Comparison of ENCODE assay signal across 8 cellular contexts in genomic region chr9:91036826-91037510, GRCh38.
A peak's percentile ranks its signal among the peaks of the same experiment; 100 is the strongest.
DNase-seq lines count a peak whose midpoint lies in the region; ATAC-seq and TF ChIP-seq lines count a peak whose summit lies in the region.

No MANE protein-coding gene starts in this region.

- H3K4me3 ChIP-seq in WI38 (ENCODE audit: low read depth, low read length) (no peak overlapping the region), kidney epithelial cell (ENCODE audit: low read depth, low read length) (no peak overlapping the region)

- H3K27me3 ChIP-seq in kidney epithelial cell (ENCODE audit: control insufficient read depth, insufficient read depth, low read length) = no peaks in the 10 kb centered on the region

- TF ChIP-seq CTCF in WI38 (IDR thresholded peaks at IDR 0.05; ENCODE audit: low read depth, low read length) (peak; percentile 49), kidney epithelial cell (IDR thresholded peaks at IDR 0.05; ENCODE audit: insufficient read depth, low read length, poor library complexity, severe bottlenecking) (peak; percentile 64)

- no peaks in the 10 kb centered on the region for H3K36me3 ChIP-seq in kidney epithelial cell (ENCODE audit: control insufficient read depth, insufficient read depth, low read length)

- ATAC-seq in GM21447 (IDR thresholded peaks at IDR 0.05; ENCODE audit: unreplicated experiment) = no peak

- DNase-seq in activated CD4-positive, alpha-beta T cell treated with anti-CD3 and anti-CD28 coated beads for 24 hours (ENCODE audit: low read depth in 2 of 2) = peak; percentile 50 to 53
- no peak for DNase-seq in activated CD4-positive, alpha-beta T cell treated with anti-CD3 and anti-CD28 coated beads for 1 hour
- DNase-seq in NCI-H2107 treated with DMSO at 0.1 percent for 48 hours (lab: John Stamatoyannopoulos, UW; ENCODE audit: unreplicated experiment) = peak; percentile 83
- DNase-seq in caudate nucleus (lab: John Stamatoyannopoulos, UW) = peak in 59 of 61 donors; percentile 15 to 83 (median 55)
- peak; percentile 67 for DNase-seq in kidney epithelial cell (ENCODE audit: low read depth)
- DNase-seq in stimulated activated CD4-positive, alpha-beta T cell treated with anti-CD3 and anti-CD28 coated beads, Interleukin-15, amount 100 ng/mL, for 1 hour (ENCODE audit: low read depth in 1 of 2, low spot score in 1 of 2) = peak; percentile 12 to 33

- H3K27ac ChIP-seq in caudate nucleus (ENCODE audit: low read depth, low read length) = no peak overlapping the region
